ENCODE assay signal across 17 cellular contexts in the genomic region with DNA sequence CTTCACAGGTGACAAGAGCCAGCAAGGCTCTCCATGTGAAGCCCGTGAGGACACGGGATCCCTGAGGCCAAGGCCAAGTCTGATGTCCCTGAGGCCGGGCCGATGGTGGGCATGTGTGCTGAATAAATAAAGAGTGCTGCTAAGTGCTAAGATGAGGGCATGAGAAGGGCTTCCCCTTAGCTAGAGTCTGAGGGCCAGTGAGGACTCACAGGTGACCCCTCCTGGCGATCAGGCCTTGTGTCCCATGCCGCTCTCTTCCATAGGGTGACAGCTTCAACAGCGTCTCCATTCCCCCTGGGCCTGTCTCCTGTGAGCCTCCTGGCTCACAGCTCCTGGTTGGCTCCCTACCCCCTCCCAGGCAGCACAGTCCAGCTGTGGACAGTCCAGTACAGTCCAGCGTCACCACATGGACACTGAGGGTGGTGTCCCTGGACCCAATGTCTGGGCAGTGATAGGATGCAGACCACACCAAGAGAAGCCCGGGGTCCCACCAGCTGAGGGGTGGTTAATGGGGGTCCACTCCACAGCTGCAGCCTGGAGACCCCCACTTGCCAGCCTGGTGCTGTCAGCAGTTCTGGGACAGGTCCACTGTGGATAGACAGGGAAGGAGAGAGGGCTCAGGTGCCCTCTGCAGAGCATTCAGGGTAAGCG.
"Had no signal": no experiment of that assay in that cellular context is flagged by ENCODE, and none has a peak within 500 bp of the region (broad histone marks: within the 10 kb centered on the region; RNA-seq: fewer than 3 reads in every experiment).

No MANE protein-coding gene starts in this region.

- H3K9me3 ChIP-seq: ascending aorta, colonic mucosa, vagina had no signal

- H3K36me3 Mint-ChIP-seq: mesothelial cell of epicardium had no signal

- H3K4me3 Mint-ChIP-seq: activated T-cell treated with anti-CD3 and anti-CD28 coated beads, Interleukin-2, amount 50 U/mL, for 72 hours; mesothelial cell of epicardium; naive B cell; T-helper 17 cell had no signal

- H3K4me2 ChIP-seq: hepatocyte had no signal

- DNase-seq: activated CD4-positive, alpha-beta T cell treated with anti-CD3 and anti-CD28 coated beads, Interleukin-2, amount 50 U/mL, for 1 hour; activated CD4-positive, CD25-positive, alpha-beta regulatory T cell; activated naive CD4-positive, alpha-beta T cell; activated T-cell treated with anti-CD3 and anti-CD28 coated beads, Interleukin-2, amount 50 U/mL, for 72 hours; colonic mucosa; effector memory CD4-positive, alpha-beta T cell; kidney glomerular epithelial cell; naive B cell; occipital lobe; stimulated activated CD4-positive, alpha-beta T cell treated with anti-CD3 and anti-CD28 coated beads, Interleukin-2, amount 100 ng/mL, for 48 hours; T-helper 17 cell had no signal

- H3K36me3 ChIP-seq: ascending aorta, cardiac muscle cell, colonic mucosa, vagina had no signal

- H3K79me2 ChIP-seq: hepatocyte had no signal

- ATAC-seq: activated T-cell treated with anti-CD3 and anti-CD28 coated beads, Interleukin-2, amount 50 U/mL, for 72 hours; T-helper 17 cell had no signal

- H2AFZ ChIP-seq: hepatocyte had no signal

- H3K9me3 Mint-ChIP-seq: activated T-cell treated with anti-CD3 and anti-CD28 coated beads, Interleukin-2, amount 50 U/mL, for 72 hours had no signal

- H3K4me1 ChIP-seq: ascending aorta, colonic mucosa, vagina had no signal

- H3K27ac Mint-ChIP-seq: activated T-cell treated with anti-CD3 and anti-CD28 coated beads, Interleukin-2, amount 50 U/mL, for 72 hours; mesothelial cell of epicardium; T-helper 17 cell had no signal

- H3K27ac ChIP-seq: ascending aorta, cardiac muscle cell, colonic mucosa, epithelial cell of prostate, hepatocyte, vagina had no signal

- H3K4me1 Mint-ChIP-seq: mesothelial cell of epicardium, naive B cell, T-helper 17 cell had no signal

- H3K4me3 ChIP-seq: ascending aorta, cardiac muscle cell, colonic mucosa, hepatocyte, vagina had no signal

- H3K27me3 ChIP-seq: ascending aorta, cardiac muscle cell, colonic mucosa, hepatocyte, vagina had no signal
